In genomic region chr16:2213817-2214720, GRCh38 we compare ENCODE assay signal across 8 cellular contexts. TPM values are rescaled to one million over a fixed set of nuclear protein-coding genes. Genes with fewer than 3 reads are reported as not detected.
A peak's percentile ranks its signal among the peaks of the same experiment; 100 is the strongest.
DNase-seq lines count a peak whose midpoint lies in the region; ATAC-seq, FAIRE-seq and TF ChIP-seq lines count a peak whose summit lies in the region.

No MANE protein-coding gene starts in this region.

- peak overlapping the region; percentile 41 for H2BK12ac ChIP-seq in neuronal stem cell (ENCODE audit: low read length)

- peaks cover 1% of the 10 kb centered on the region for H3K36me3 ChIP-seq in CD4-positive, CD25-positive, alpha-beta regulatory T cell (ENCODE audit: control insufficient read depth, insufficient read depth, low read length)
- H3K36me3 ChIP-seq in OCI-LY1 (ENCODE audit: insufficient read depth, low read length) (peaks cover 12% of the 10 kb centered on the region; the same call in 1 of the 2 replicates), neuronal stem cell (replicated peaks in 1 of 2; ENCODE audit: control insufficient read depth in 2 of 2, insufficient read depth in 2 of 2, low read length in 2 of 2) (peaks cover 22 to 36% of the 10 kb centered on the region in 2 donors)

- no CpG with 5 or more reads among the region's 99 CpGs for WGBS in neuronal stem cell (ENCODE audit: extremely low coverage in 2 of 2, insufficient read length in 2 of 2, insufficient replicate concordance in 1 of 2), 2 donors

- H3K14ac ChIP-seq in neuronal stem cell (ENCODE audit: low read length), result peak overlapping the region; percentile 82

- H3K4ac ChIP-seq in neuronal stem cell (ENCODE audit: low read length), result no peak overlapping the region

- H3K79me1 ChIP-seq in neuronal stem cell (ENCODE audit: low read depth, low read length), result peaks cover 14% of the 10 kb centered on the region

- peaks cover 6% of the 10 kb centered on the region for H3K79me2 ChIP-seq in OCI-LY1 (ENCODE audit: insufficient read depth, low read length)

- H2BK120ac ChIP-seq in neuronal stem cell (ENCODE audit: low read depth, low read length), result no peak overlapping the region

- H3K4me1 Mint-ChIP-seq in CD4-positive, CD25-positive, alpha-beta regulatory T cell, result peaks cover 0 to 20% (median 9%) of the 10 kb centered on the region in 4 donors
- H3K4me1 Mint-ChIP-seq in effector memory CD8-positive, alpha-beta T cell (ENCODE audit: low read depth in 2 of 2), result peaks cover 15 to 17% of the 10 kb centered on the region in 2 donors

- H3K27me3 Mint-ChIP-seq in CD4-positive, CD25-positive, alpha-beta regulatory T cell, result no peaks in the 10 kb centered on the region
- no peaks in the 10 kb centered on the region for H3K27me3 Mint-ChIP-seq in effector memory CD8-positive, alpha-beta T cell

- H3K9me3 ChIP-seq in CD4-positive, CD25-positive, alpha-beta regulatory T cell (ENCODE audit: control insufficient read depth in 2 of 2, low read length in 2 of 2), result no peaks in the 10 kb centered on the region
- H3K9me3 ChIP-seq in OCI-LY1 (ENCODE audit: low read length) (no peaks in the 10 kb centered on the region), neuronal stem cell (replicated peaks in 1 of 2; ENCODE audit: control insufficient read depth in 2 of 2, insufficient read depth in 1 of 2, low read depth in 1 of 2, low read length in 2 of 2) (no peaks in the 10 kb centered on the region)

- peak overlapping the region; percentile 84 for H3K9ac ChIP-seq in OCI-LY1 (ENCODE audit: low read length)
- H3K9ac ChIP-seq in neuronal stem cell (ENCODE audit: low read depth, low read length, poor library complexity), result peak overlapping the region; percentile 98

- H3K23ac ChIP-seq in neuronal stem cell (ENCODE audit: low read depth, low read length, poor library complexity), result peak overlapping the region; percentile 95

- no peaks in the 10 kb centered on the region for H3K9me3 Mint-ChIP-seq in CD4-positive, CD25-positive, alpha-beta regulatory T cell
- no peaks in the 10 kb centered on the region for H3K9me3 Mint-ChIP-seq in effector memory CD8-positive, alpha-beta T cell

- H4K8ac ChIP-seq in neuronal stem cell (ENCODE audit: low read depth, low read length), result no peak overlapping the region

- H2AFZ ChIP-seq in OCI-LY1 (ENCODE audit: low read length) (no peak overlapping the region), neuronal stem cell (ENCODE audit: low read length) (peak overlapping the region; percentile 81)

- no peaks in the 10 kb centered on the region for H3K36me3 Mint-ChIP-seq in CD4-positive, CD25-positive, alpha-beta regulatory T cell
- H3K36me3 Mint-ChIP-seq in effector memory CD8-positive, alpha-beta T cell (ENCODE audit: insufficient read depth), result peaks cover 20% of the 10 kb centered on the region

- ATAC-seq in CD4-positive, CD25-positive, alpha-beta regulatory T cell (ENCODE audit: low read depth in 2 of 2), result no peak
- ATAC-seq in GM21528 (IDR thresholded peaks at IDR 0.05; ENCODE audit: low FRiP score, unreplicated experiment) (peak; percentile 4), HG02938 (IDR thresholded peaks at IDR 0.05; ENCODE audit: unreplicated experiment) (no peak)
- ATAC-seq in effector memory CD8-positive, alpha-beta T cell (replicated peaks), result no peak

- no peak for TF ChIP-seq CTCF in OCI-LY1 (IDR thresholded peaks at IDR 0.05; ENCODE audit: low read length)

- H4K20me1 ChIP-seq in OCI-LY1 (ENCODE audit: insufficient read depth, low read length), result no peaks in the 10 kb centered on the region

- peak overlapping the region in 1 of 3 donors; percentile 9 for H3K27ac Mint-ChIP-seq in CD4-positive, CD25-positive, alpha-beta regulatory T cell
- H3K27ac Mint-ChIP-seq in effector memory CD8-positive, alpha-beta T cell, result peak overlapping the region; percentile 68 to 79

- H3K4me2 ChIP-seq in OCI-LY1 (ENCODE audit: low read length), result peak overlapping the region; percentile 100
- peak overlapping the region; percentile 96 for H3K4me2 ChIP-seq in neuronal stem cell (ENCODE audit: insufficient read depth, low read length, poor library complexity, severe bottlenecking)

- H3K4me1 ChIP-seq in CD4-positive, CD25-positive, alpha-beta regulatory T cell (ENCODE audit: control insufficient read depth, insufficient read depth, low read length, poor library complexity, severe bottlenecking), result peaks cover 18% of the 10 kb centered on the region
- H3K4me1 ChIP-seq in OCI-LY1 (ENCODE audit: insufficient read depth, low read length, severe bottlenecking) (peaks cover 30% of the 10 kb centered on the region), neuronal stem cell (ENCODE audit: control insufficient read depth in 2 of 2, insufficient read depth in 1 of 2, low read depth in 1 of 2, low read length in 2 of 2) (peaks cover 9 to 11% of the 10 kb centered on the region in 2 donors)

- peaks cover 6% of the 10 kb centered on the region; the same call in 1 of the 2 replicates for H3F3A ChIP-seq in OCI-LY1 (ENCODE audit: insufficient read depth, low read length)

- peak overlapping the region; percentile 56 for H3K4me3 ChIP-seq in CD4-positive, CD25-positive, alpha-beta regulatory T cell (ENCODE audit: low read depth, low read length)
- H3K4me3 ChIP-seq in OCI-LY1 (ENCODE audit: low read depth, low read length, poor library complexity, severe bottlenecking) (peak overlapping the region; percentile 90), neuronal stem cell (ENCODE audit: low read length in 2 of 2) (peak overlapping the region; percentile 97 to 100)

- peak overlapping the region; percentile 84 for H2AK5ac ChIP-seq in neuronal stem cell (ENCODE audit: low read depth, low read length)

- H3K9me2 ChIP-seq in OCI-LY1 (ENCODE audit: low read depth, low read length), result no peaks in the 10 kb centered on the region

- H4K91ac ChIP-seq in neuronal stem cell (ENCODE audit: low read depth, low read length, poor library complexity), result no peak overlapping the region

- H3K27me3 ChIP-seq in CD4-positive, CD25-positive, alpha-beta regulatory T cell (ENCODE audit: control insufficient read depth, insufficient read depth, low read length), result no peaks in the 10 kb centered on the region
- H3K27me3 ChIP-seq in OCI-LY1 (ENCODE audit: insufficient read depth, low read length) (no peaks in the 10 kb centered on the region), neuronal stem cell (ENCODE audit: control insufficient read depth in 3 of 3, insufficient read depth in 3 of 3, low read depth in 1 of 3, low read length in 3 of 3) (no peaks in the 10 kb centered on the region)

- H3K4me3 Mint-ChIP-seq in CD4-positive, CD25-positive, alpha-beta regulatory T cell, result peak overlapping the region; percentile 83 to 89 (median 86)
- H3K4me3 Mint-ChIP-seq in effector memory CD8-positive, alpha-beta T cell, result peak overlapping the region; percentile 62 to 68

- H2BK5ac ChIP-seq in neuronal stem cell (ENCODE audit: low read length), result peak overlapping the region; percentile 94

- DNase-seq in CD4-positive, CD25-positive, alpha-beta regulatory T cell, result peak in 1 of 3 donors; percentile 28
- DNase-seq in effector memory CD8-positive, alpha-beta T cell, result no peak
- DNase-seq in neuronal stem cell (ENCODE audit: low spot score) (no peak), RCC 7860 (ENCODE audit: low spot score) (no peak), amygdala (lab: John Stamatoyannopoulos, UW) (no peak)

- no peak for FAIRE-seq in RCC 7860 (lab: Jason Lieb, UNC)

- H2BK15ac ChIP-seq in neuronal stem cell (ENCODE audit: low read length), result peak overlapping the region; percentile 26

- peak overlapping the region; percentile 41 for H3K27ac ChIP-seq in CD4-positive, CD25-positive, alpha-beta regulatory T cell (ENCODE audit: insufficient read depth, low read length, poor library complexity, severe bottlenecking)
- peak overlapping the region; percentile 22 for H3K27ac ChIP-seq in OCI-LY1 (ENCODE audit: low read depth, low read length, poor library complexity, severe bottlenecking)
- peak overlapping the region; percentile 81 for H3K27ac ChIP-seq in neuronal stem cell (replicated peaks; ENCODE audit: low read length)

- H3K18ac ChIP-seq in neuronal stem cell (ENCODE audit: low read length), result peak overlapping the region; percentile 96

RNA-seq across cellular contexts. Expression of gene PGP, which starts 0.6 kb away (rescaled TPM):
- 14.2 TPM for total RNA-seq in CD4-positive, CD25-positive, alpha-beta regulatory T cell
- polyA plus RNA-seq in CD4-positive, CD25-positive, alpha-beta regulatory T cell, result 10 to 100 TPM in 2 of 4 donors, 1 to 10 TPM in 2; 6.1 to 13.4 (median 8.8) TPM
- 32.8 TPM for polyA plus RNA-seq in neuronal stem cell (2013, experiment 1 of 2)
- 31.7 TPM for polyA plus RNA-seq in neuronal stem cell (2013, experiment 2 of 2)

RNA-seq across cellular contexts. Expression of gene BRICD5, which starts 3.4 kb away (rescaled TPM):
- 10.9 TPM for total RNA-seq in CD4-positive, CD25-positive, alpha-beta regulatory T cell
- polyA plus RNA-seq in CD4-positive, CD25-positive, alpha-beta regulatory T cell, result under 1 TPM in 2 of 4 donors, not detected in 2; 0.08 to 0.33 TPM
- polyA plus RNA-seq in neuronal stem cell (2013, experiment 1 of 2), result 9.0 TPM
- 9.1 TPM for polyA plus RNA-seq in neuronal stem cell (2013, experiment 2 of 2)

RNA-seq across cellular contexts. Expression of gene MLST8, which starts 8.8 kb away (rescaled TPM):
- 23.5 TPM for total RNA-seq in CD4-positive, CD25-positive, alpha-beta regulatory T cell
- polyA plus RNA-seq in CD4-positive, CD25-positive, alpha-beta regulatory T cell, result 10 to 100 TPM; 20.9 to 31.1 (median 24.3) TPM
- 74.1 TPM for polyA plus RNA-seq in neuronal stem cell (2013, experiment 1 of 2)
- polyA plus RNA-seq in neuronal stem cell (2013, experiment 2 of 2), result 70.9 TPM

RNA-seq across cellular contexts. Expression of gene E4F1, which starts 9.3 kb away (rescaled TPM):
- 38.7 TPM for total RNA-seq in CD4-positive, CD25-positive, alpha-beta regulatory T cell
- 10 to 100 TPM; 11.6 to 15.7 (median 14.4) TPM for polyA plus RNA-seq in CD4-positive, CD25-positive, alpha-beta regulatory T cell
- polyA plus RNA-seq in neuronal stem cell (2013, experiment 1 of 2), result 10.6 TPM
- polyA plus RNA-seq in neuronal stem cell (2013, experiment 2 of 2), result 9.7 TPM

RNA-seq across cellular contexts. Expression of gene CASKIN1, which starts 17.7 kb away (rescaled TPM):
- not detected for total RNA-seq in CD4-positive, CD25-positive, alpha-beta regulatory T cell
- polyA plus RNA-seq in CD4-positive, CD25-positive, alpha-beta regulatory T cell, result not detected
- polyA plus RNA-seq in neuronal stem cell (2013, experiment 1 of 2), result 4.7 TPM
- polyA plus RNA-seq in neuronal stem cell (2013, experiment 2 of 2), result 4.7 TPM

Comparison
In these comparisons a context has a peak if more than half of its experiments do, and no peak if none do; other contexts are left out.
1. H3K27ac ChIP-seq: peak in every context shown above with its lines; median percentile 81 in neuronal stem cell; 41 in CD4-positive, CD25-positive, alpha-beta regulatory T cell; 22 in OCI-LY1.